Comparison of ENCODE assay signal across 17 cellular contexts in genomic region chr15:41010335-41010734, GRCh38. TPM values are rescaled to one million over a fixed set of nuclear protein-coding genes. Genes with fewer than 3 reads are reported as not detected.
"Had no signal": no experiment of that assay in that cellular context is flagged by ENCODE, and none has a peak within 500 bp of the region (broad histone marks: within the 10 kb centered on the region; RNA-seq: fewer than 3 reads in every experiment).

No MANE protein-coding gene starts in this region.

- H3K27ac ChIP-seq: foreskin keratinocyte, neutrophil, right atrium auricular region, sigmoid colon, skin epidermis, thoracic aorta, transverse colon had no signal

- FAIRE-seq: kidney had no signal

- DNase-seq: erythroblast; foreskin keratinocyte; immature natural killer cell; kidney; left cardiac atrium; mammary epithelial cell; naive thymus-derived CD8-positive, alpha-beta T cell; sigmoid colon; stimulated activated CD4-positive, alpha-beta T cell treated with anti-CD3 and anti-CD28 coated beads, Interleukin-12 subunit alpha, Interleukin-12 subunit beta, amount 100 ng/mL, for 4 hours; stimulated activated naive CD4-positive, alpha-beta T cell; stomach; substantia nigra; transverse colon had no signal

- H3K4me1 ChIP-seq: foreskin keratinocyte had no signal

- H3K36me3 ChIP-seq: thoracic aorta had no signal

- H3K4me3 ChIP-seq: right atrium auricular region, sigmoid colon, skin epidermis, stomach, thoracic aorta, transverse colon had no signal

- H3K27me3 ChIP-seq: foreskin keratinocyte, neutrophil, right atrium auricular region, sigmoid colon, stomach, transverse colon had no signal

- ATAC-seq: foreskin keratinocyte; left cardiac atrium; naive thymus-derived CD8-positive, alpha-beta T cell had no signal

- H3K9me3 ChIP-seq: neutrophil, right atrium auricular region, sigmoid colon, stomach, thoracic aorta, transverse colon had no signal

RNA-seq across cellular contexts. Expression of gene CHAC1, which starts 57.1 kb away (rescaled TPM):
- polyA plus RNA-seq: naive thymus-derived CD8-positive, alpha-beta T cell had no signal
